14 cellular contexts compared by ENCODE assay signal in the genomic region with DNA sequence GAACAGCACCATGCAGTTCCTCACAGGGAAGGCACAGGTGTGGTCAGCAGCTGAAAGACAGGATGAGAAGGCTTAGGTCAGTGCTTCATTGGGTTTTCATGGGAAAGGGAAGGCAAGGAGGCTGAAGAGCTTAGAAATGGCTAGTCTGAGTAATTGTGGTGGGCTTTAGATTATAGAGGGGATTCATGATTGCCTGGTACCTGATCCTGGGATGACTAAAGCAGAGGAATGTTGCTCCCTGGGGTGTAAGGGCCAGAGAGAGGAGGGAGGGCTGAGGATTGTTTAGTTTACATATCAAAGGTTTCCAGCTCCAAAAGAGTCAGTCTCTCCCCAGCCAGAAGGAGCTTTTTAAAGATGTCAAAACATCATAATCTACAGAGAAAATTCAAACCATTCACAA.
"Had no signal": no experiment of that assay in that cellular context is flagged by ENCODE, and none has a peak within 500 bp of the region (broad histone marks: within the 10 kb centered on the region; RNA-seq: fewer than 3 reads in every experiment).

No MANE protein-coding gene starts in this region.

- H3K27ac ChIP-seq: dorsolateral prefrontal cortex, foreskin keratinocyte, ovary, psoas muscle, tibial nerve had no signal

- H3K4me3 ChIP-seq: dorsolateral prefrontal cortex, ovary, psoas muscle, tibial nerve had no signal

- H3K36me3 ChIP-seq: ovary, tibial nerve had no signal

- H3K27me3 ChIP-seq: foreskin keratinocyte, ovary, tibial nerve had no signal

- H3K9me3 ChIP-seq: ovary, psoas muscle, tibial nerve had no signal

- H3K4me1 ChIP-seq: foreskin keratinocyte, psoas muscle, tibial nerve had no signal

- ATAC-seq: activated CD4-positive, alpha-beta T cell treated with anti-CD3 and anti-CD28 coated beads for 36 hours; activated CD8-positive, alpha-beta memory T cell treated with anti-CD3 and anti-CD28 coated beads, Interleukin-2, amount 10 ng/mL, durations not matched to agents 7 days and 5 days; foreskin keratinocyte; naive thymus-derived CD4-positive, alpha-beta T cell; psoas muscle; right cardiac atrium had no signal

- DNase-seq: activated CD4-positive, alpha-beta T cell treated with anti-CD3 and anti-CD28 coated beads for 36 hours; activated CD4-positive, alpha-beta T cell treated with anti-CD3 and anti-CD28 coated beads, Interleukin-2, amount 50 U/mL, for 48 hours; activated CD8-positive, alpha-beta memory T cell treated with anti-CD3 and anti-CD28 coated beads, Interleukin-2, amount 10 ng/mL, durations not matched to agents 7 days and 5 days; caudate nucleus; dorsolateral prefrontal cortex; foreskin keratinocyte; glutamatergic neuron; hippocampal formation; mesenchymal stem cell; naive thymus-derived CD4-positive, alpha-beta T cell; ovary; psoas muscle; right cardiac atrium had no signal
